In genomic region chr14:69043598-69044267, GRCh38 we compare ENCODE assay signal across 12 cellular contexts.
DNase-seq lines count a peak whose midpoint lies in the region; ATAC-seq, FAIRE-seq and TF ChIP-seq lines count a peak whose summit lies in the region.
"Had no signal": no experiment of that assay in that cellular context is flagged by ENCODE, and none has a peak within 500 bp of the region (broad histone marks: within the 10 kb centered on the region; RNA-seq: fewer than 3 reads in every experiment).

No MANE protein-coding gene starts in this region.

- H3K9me3 Mint-ChIP-seq in activated CD8-positive, alpha-beta memory T cell treated with anti-CD3 and anti-CD28 coated beads, Interleukin-2, amount 10 ng/mL, durations not matched to agents 7 days and 5 days (ENCODE audit: low read depth) = no peaks in the 10 kb centered on the region
- no peaks in the 10 kb centered on the region for H3K9me3 Mint-ChIP-seq in Calu3 (ENCODE audit: low read depth, unreplicated experiment)
- H3K9me3 Mint-ChIP-seq: activated B cell treated with CpG ODN at 0.5 μM for 24 hours, naive B cell had no signal

- FAIRE-seq in K562 (lab: Jason Lieb, UNC) = no peak

- H3K79me2 ChIP-seq in K562 (ENCODE audit: control insufficient read depth, insufficient read depth, low read length) = no peaks in the 10 kb centered on the region

- TF ChIP-seq RAD21 in K562 (CRISPR knock-in tag; conservative IDR thresholded peaks at IDR 0.05 in 1 of 2, IDR thresholded peaks at IDR 0.05 in 1 of 2) = no peak

- H3K36me3 Mint-ChIP-seq in activated CD8-positive, alpha-beta memory T cell treated with anti-CD3 and anti-CD28 coated beads, Interleukin-2, amount 10 ng/mL, durations not matched to agents 7 days and 5 days = no peaks in the 10 kb centered on the region
- no peaks in the 10 kb centered on the region for H3K36me3 Mint-ChIP-seq in Calu3 (ENCODE audit: insufficient read depth, unreplicated experiment)
- H3K36me3 Mint-ChIP-seq: naive B cell had no signal

- DNase-seq in M059J (ENCODE audit: low read depth) = peak; percentile 59
- DNase-seq in K562 (ENCODE audit: extremely low read depth in 1 of 4, low spot score in 3 of 4) = no peak
- DNase-seq in iris pigment epithelial cell (ENCODE audit: low read depth) = peak; percentile 72
- peak; percentile 64 for DNase-seq in stromal cell of bone marrow (ENCODE audit: low read depth)
- DNase-seq in activated CD8-positive, alpha-beta memory T cell treated with anti-CD3 and anti-CD28 coated beads, Interleukin-2, amount 10 ng/mL, durations not matched to agents 7 days and 5 days = no peak
- no peak for DNase-seq in occipital lobe (lab: John Stamatoyannopoulos, UW)
- DNase-seq in Calu3 = no peak
- DNase-seq: activated B cell treated with CpG ODN at 0.5 μM for 24 hours, naive B cell, NCI-H1048 had no signal

- no peaks in the 10 kb centered on the region for H3K4me1 Mint-ChIP-seq in activated CD8-positive, alpha-beta memory T cell treated with anti-CD3 and anti-CD28 coated beads, Interleukin-2, amount 10 ng/mL, durations not matched to agents 7 days and 5 days
- H3K4me1 Mint-ChIP-seq in Calu3 (ENCODE audit: low read depth, unreplicated experiment) = peaks cover 15% of the 10 kb centered on the region
- H3K4me1 Mint-ChIP-seq: activated B cell treated with CpG ODN at 0.5 μM for 24 hours had no signal

- H3K4me3 ChIP-seq in K562 = no peak overlapping the region
- H3K4me3 ChIP-seq: cardiac muscle cell had no signal

- H3K4me3 Mint-ChIP-seq in activated CD8-positive, alpha-beta memory T cell treated with anti-CD3 and anti-CD28 coated beads, Interleukin-2, amount 10 ng/mL, durations not matched to agents 7 days and 5 days = no peak overlapping the region
- no peak overlapping the region for H3K4me3 Mint-ChIP-seq in Calu3 (ENCODE audit: low read depth, unreplicated experiment)
- H3K4me3 Mint-ChIP-seq: activated B cell treated with CpG ODN at 0.5 μM for 24 hours, naive B cell had no signal

- POLR2A ChIA-PET in K562 (lab: Yijun Ruan, JAX) = interaction anchor here (0.6 kb wide), 1 partner anchor 135 kb away, joined by 3 read pairs; no protein-coding TSS in a partner anchor

- peaks cover 16 to 23% of the 10 kb centered on the region in 2 experiments for H3K27me3 ChIP-seq in K562 (ENCODE audit: control insufficient read depth in 2 of 2, insufficient read depth in 2 of 2, low read length in 2 of 2)
- H3K27me3 ChIP-seq: cardiac muscle cell had no signal

- no peaks in the 10 kb centered on the region for H3K9me3 ChIP-seq in K562 (replicated peaks; ENCODE audit: control insufficient read depth, insufficient read depth, low read depth, low read length)

- no peak overlapping the region for H3K27ac Mint-ChIP-seq in activated CD8-positive, alpha-beta memory T cell treated with anti-CD3 and anti-CD28 coated beads, Interleukin-2, amount 10 ng/mL, durations not matched to agents 7 days and 5 days
- H3K27ac Mint-ChIP-seq in Calu3 (ENCODE audit: unreplicated experiment) = no peak overlapping the region
- H3K27ac Mint-ChIP-seq: activated B cell treated with CpG ODN at 0.5 μM for 24 hours had no signal

- TF ChIP-seq POLR2A in K562 (conservative IDR thresholded peaks at IDR 0.05) = no peak

- H3K27me3 Mint-ChIP-seq in activated CD8-positive, alpha-beta memory T cell treated with anti-CD3 and anti-CD28 coated beads, Interleukin-2, amount 10 ng/mL, durations not matched to agents 7 days and 5 days = peaks cover 45% of the 10 kb centered on the region
- H3K27me3 Mint-ChIP-seq in Calu3 (ENCODE audit: unreplicated experiment) = no peaks in the 10 kb centered on the region

- TF ChIP-seq EP300 in K562 (IDR thresholded peaks at IDR 0.05; ENCODE audit: low read length) = no peak

- TF ChIP-seq CTCF in K562 (IDR thresholded peaks at IDR 0.05 in 2 of 3, conservative IDR thresholded peaks at IDR 0.05 in 1 of 3; ENCODE audit: insufficient read depth in 2 of 3, low read depth in 1 of 3, low read length in 3 of 3) = no peak
- no peak for TF ChIP-seq CTCF in Calu3 (IDR thresholded peaks at IDR 0.05; ENCODE audit: unreplicated experiment)

- H3K36me3 ChIP-seq in K562 (ENCODE audit: control insufficient read depth, insufficient read depth, low read length) = no peaks in the 10 kb centered on the region
- H3K36me3 ChIP-seq: cardiac muscle cell had no signal

- intact Hi-C loops in K562 (cut with micrococcal nuclease) = no loop called here
- intact Hi-C loops in Calu3 (cut with micrococcal nuclease; ENCODE audit: unreplicated experiment) = no loop called here

- BruUV-seq in K562 (replicated peaks; lab: Mats Ljungman, UMichigan) = no TSS peak
- BruUV-seq in Calu3 (replicated peaks; lab: Mats Ljungman, UMichigan) = no TSS peak

- ATAC-seq in K562 (no peak), GM21737 (IDR thresholded peaks at IDR 0.05; ENCODE audit: unreplicated experiment) (no peak)
- ATAC-seq in activated CD8-positive, alpha-beta memory T cell treated with anti-CD3 and anti-CD28 coated beads, Interleukin-2, amount 10 ng/mL, durations not matched to agents 7 days and 5 days = no peak

- 0% methylated on average over 6 of the region's 8 CpGs for WGBS in K562 (ENCODE audit: insufficient coverage, low coverage, missing lambda C conversion rate)

- H3K9ac ChIP-seq in K562 (ENCODE audit: insufficient read depth in 1 of 2, low read depth in 2 of 2, low read length in 2 of 2) = no peak overlapping the region

- no peaks in the 10 kb centered on the region for H3K9me1 ChIP-seq in K562 (ENCODE audit: control insufficient read depth, insufficient read depth, low read length)

- no peak overlapping the region for H2AFZ ChIP-seq in K562 (ENCODE audit: low read depth, low read length)

- no peak overlapping the region for H3K27ac ChIP-seq in K562 (ENCODE audit: extremely low read depth, low read depth, low read length)
- H3K27ac ChIP-seq: cardiac muscle cell had no signal

- in situ Hi-C loops in K562 (cut with MboI) = no loop called here

- no peaks in the 10 kb centered on the region; a peak in 1 of 5 replicates for H3K4me1 ChIP-seq in K562 (replicated peaks in 1 of 2; ENCODE audit: control insufficient read depth in 2 of 2, insufficient read depth in 2 of 2, low read length in 2 of 2)

- CTCF ChIA-PET in K562 (lab: Yijun Ruan, JAX; ENCODE audit: low intra/inter-chr PET ratio) (no interaction called here), Calu3 (lab: Charles Lee) (no interaction called here)
- CTCF ChIA-PET in activated CD8-positive, alpha-beta memory T cell treated with anti-CD3 and anti-CD28 coated beads, Interleukin-2, amount 10 ng/mL, durations not matched to agents 7 days and 5 days (lab: Charles Lee) = interaction anchor here (0.8 kb wide), 1 partner anchor 32 kb away, joined by 3 read pairs; no protein-coding TSS in a partner anchor

- H4K20me1 ChIP-seq in K562 (replicated peaks; ENCODE audit: control insufficient read depth, insufficient read depth, low read length) = no peaks in the 10 kb centered on the region

- no peak overlapping the region for H3K4me2 ChIP-seq in K562 (ENCODE audit: insufficient read depth, low read length)

TF ChIP-seq in K562, 482 proteins besides CTCF, POLR2A, EP300 and RAD21:
- TF ChIP-seq ZNF766 (CRISPR knock-in tag; conservative IDR thresholded peaks at IDR 0.05) (0 out of 2 replicates have a peak, but pooled peaks have one; percentile 40), E2F3 (CRISPR knock-in tag; IDR thresholded peaks at IDR 0.05) (no peak)

Comparison
In these comparisons a context has a peak if more than half of its experiments do, and no peak if none do; other contexts are left out.
1. DNase-seq: peak in M059J (single experiment), iris pigment epithelial cell (single experiment) and stromal cell of bone marrow (single experiment); none in K562 (0 of 4), activated CD8-positive, alpha-beta memory T cell treated with anti-CD3 and anti-CD28 coated beads, Interleukin-2, amount 10 ng/mL, durations not matched to agents 7 days and 5 days (single experiment), occipital lobe (single experiment) and Calu3 (single experiment).